ENCODE assay signal across 1 cellular context in genomic region chr14:89339158-89339557, GRCh38.
TF ChIP-seq lines count a peak whose summit lies in the region.

No MANE protein-coding gene starts in this region.

TF ChIP-seq in H1, 55 proteins besides CTCF, POLR2A, EP300 and RAD21 (continued from another document):
- TF ChIP-seq ATF2 (IDR thresholded peaks at IDR 0.05; ENCODE audit: low read length) (no peak), ASH2L (IDR thresholded peaks at IDR 0.05; ENCODE audit: low read length) (no peak), CHD7 (IDR thresholded peaks at IDR 0.05; ENCODE audit: insufficient replicate concordance, low read length) (no peak), BACH1 (IDR thresholded peaks at IDR 0.05; ENCODE audit: low read length) (no peak), JUND (IDR thresholded peaks at IDR 0.05; ENCODE audit: low read length) (no peak), GABPA (IDR thresholded peaks at IDR 0.05; ENCODE audit: borderline replicate concordance, insufficient read depth, low read length) (no peak), TAF7 (optimal IDR thresholded peaks at IDR 0.05; ENCODE audit: borderline replicate concordance, low read depth, low read length) (no peak)
